ENCODE assay signal across 1 cellular context in genomic region chr9:127698985-127699670, GRCh38.
A peak's percentile ranks its signal among the peaks of the same experiment; 100 is the strongest.
TF ChIP-seq lines count a peak whose summit lies in the region.

No MANE protein-coding gene starts in this region.

TF ChIP-seq in A549, 52 proteins besides CTCF, POLR2A, EP300 and RAD21 (continued from another document):
- TF ChIP-seq, protein P1, sequence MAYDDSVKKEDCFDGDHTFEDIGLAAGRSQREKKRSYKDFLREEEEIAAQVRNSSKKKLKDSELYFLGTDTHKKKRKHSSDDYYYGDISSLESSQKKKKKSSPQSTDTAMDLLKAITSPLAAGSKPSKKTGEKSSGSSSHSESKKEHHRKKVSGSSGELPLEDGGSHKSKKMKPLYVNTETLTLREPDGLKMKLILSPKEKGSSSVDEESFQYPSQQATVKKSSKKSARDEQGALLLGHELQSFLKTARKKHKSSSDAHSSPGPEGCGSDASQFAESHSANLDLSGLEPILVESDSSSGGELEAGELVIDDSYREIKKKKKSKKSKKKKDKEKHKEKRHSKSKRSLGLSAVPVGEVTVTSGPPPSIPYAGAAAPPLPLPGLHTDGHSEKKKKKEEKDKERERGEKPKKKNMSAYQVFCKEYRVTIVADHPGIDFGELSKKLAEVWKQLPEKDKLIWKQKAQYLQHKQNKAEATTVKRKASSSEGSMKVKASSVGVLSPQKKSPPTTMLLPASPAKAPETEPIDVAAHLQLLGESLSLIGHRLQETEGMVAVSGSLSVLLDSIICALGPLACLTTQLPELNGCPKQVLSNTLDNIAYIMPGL (CRISPR knock-in tag; IDR thresholded peaks at IDR 0.05; ENCODE audit: borderline replicate concordance): no peak
- TF ChIP-seq ZC3H11A (IDR thresholded peaks at IDR 0.05): no peak
- TF ChIP-seq CEBPB (IDR thresholded peaks at IDR 0.05): no peak
- peak; percentile 41; the same call in 1 of the 2 replicates for TF ChIP-seq FOSB (CRISPR knock-in tag; IDR thresholded peaks at IDR 0.05)
- TF ChIP-seq ESRRA (IDR thresholded peaks at IDR 0.05; ENCODE audit: borderline replicate concordance, low read length): no peak
- no peak for TF ChIP-seq KDM5A (IDR thresholded peaks at IDR 0.05)
- 0 out of 2 replicates have a peak, but pooled peaks have one; percentile 64 for TF ChIP-seq ZSCAN20 (CRISPR knock-in tag; IDR thresholded peaks at IDR 0.05)
- 0 out of 2 replicates have a peak, but pooled peaks have one; percentile 51 for TF ChIP-seq FOXS1 (CRISPR knock-in tag; IDR thresholded peaks at IDR 0.05)
- TF ChIP-seq, protein P2, sequence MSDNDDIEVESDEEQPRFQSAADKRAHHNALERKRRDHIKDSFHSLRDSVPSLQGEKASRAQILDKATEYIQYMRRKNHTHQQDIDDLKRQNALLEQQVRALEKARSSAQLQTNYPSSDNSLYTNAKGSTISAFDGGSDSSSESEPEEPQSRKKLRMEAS (IDR thresholded peaks at IDR 0.05): peak; percentile 97
- TF ChIP-seq HOXB13 (CRISPR knock-in tag; IDR thresholded peaks at IDR 0.05; ENCODE audit: low read depth): 0 out of 2 replicates have a peak, but pooled peaks have one; percentile 80
- no peak for TF ChIP-seq BHLHE40 (IDR thresholded peaks at IDR 0.05; ENCODE audit: low read depth, low read length)
- TF ChIP-seq TP53 (CRISPR knock-in tag; IDR thresholded peaks at IDR 0.05): peak; percentile 77; the same call in 1 of the 2 replicates
- no peak for TF ChIP-seq SREBF2 (IDR thresholded peaks at IDR 0.05)
- TF ChIP-seq HEYL (CRISPR knock-in tag; IDR thresholded peaks at IDR 0.05): no peak
- TF ChIP-seq GATA3 (IDR thresholded peaks at IDR 0.05; ENCODE audit: borderline replicate concordance): no peak
- no peak for TF ChIP-seq ZFP36 (IDR thresholded peaks at IDR 0.05; ENCODE audit: borderline replicate concordance, partially characterized antibody)
- peak; percentile 65 for TF ChIP-seq USF2 (IDR thresholded peaks at IDR 0.05)
- TF ChIP-seq CHD2 (IDR thresholded peaks at IDR 0.05; ENCODE audit: low read length, partially characterized antibody): no peak
- no peak for TF ChIP-seq RFX5 (IDR thresholded peaks at IDR 0.05)
- peak; percentile 90 for TF ChIP-seq TFCP2L1 (CRISPR knock-in tag; IDR thresholded peaks at IDR 0.05)
- TF ChIP-seq, protein P3, sequence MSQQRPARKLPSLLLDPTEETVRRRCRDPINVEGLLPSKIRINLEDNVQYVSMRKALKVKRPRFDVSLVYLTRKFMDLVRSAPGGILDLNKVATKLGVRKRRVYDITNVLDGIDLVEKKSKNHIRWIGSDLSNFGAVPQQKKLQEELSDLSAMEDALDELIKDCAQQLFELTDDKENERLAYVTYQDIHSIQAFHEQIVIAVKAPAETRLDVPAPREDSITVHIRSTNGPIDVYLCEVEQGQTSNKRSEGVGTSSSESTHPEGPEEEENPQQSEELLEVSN (IDR thresholded peaks at IDR 0.05; ENCODE audit: borderline replicate concordance, low read depth): peak; percentile 96
- TF ChIP-seq ATOH8 (CRISPR knock-in tag; IDR thresholded peaks at IDR 0.05; ENCODE audit: low read depth): peak; percentile 87
- TF ChIP-seq, protein P4, sequence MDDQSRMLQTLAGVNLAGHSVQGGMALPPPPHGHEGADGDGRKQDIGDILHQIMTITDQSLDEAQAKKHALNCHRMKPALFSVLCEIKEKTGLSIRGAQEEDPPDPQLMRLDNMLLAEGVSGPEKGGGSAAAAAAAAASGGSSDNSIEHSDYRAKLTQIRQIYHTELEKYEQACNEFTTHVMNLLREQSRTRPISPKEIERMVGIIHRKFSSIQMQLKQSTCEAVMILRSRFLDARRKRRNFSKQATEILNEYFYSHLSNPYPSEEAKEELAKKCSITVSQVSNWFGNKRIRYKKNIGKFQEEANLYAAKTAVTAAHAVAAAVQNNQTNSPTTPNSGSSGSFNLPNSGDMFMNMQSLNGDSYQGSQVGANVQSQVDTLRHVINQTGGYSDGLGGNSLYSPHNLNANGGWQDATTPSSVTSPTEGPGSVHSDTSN (IDR thresholded peaks at IDR 0.05): no peak
- TF ChIP-seq RARB (CRISPR knock-in tag; IDR thresholded peaks at IDR 0.05): no peak
- no peak for TF ChIP-seq HDAC2 (IDR thresholded peaks at IDR 0.05)
- no peak for TF ChIP-seq RCOR1 (IDR thresholded peaks at IDR 0.05; ENCODE audit: low read depth, low read length)
- no peak for TF ChIP-seq MYC (IDR thresholded peaks at IDR 0.05; ENCODE audit: borderline replicate concordance, low read length)
- TF ChIP-seq NPAS2 (CRISPR knock-in tag; IDR thresholded peaks at IDR 0.05; ENCODE audit: borderline replicate concordance): peak; percentile 92
- no peak for TF ChIP-seq HES2 (IDR thresholded peaks at IDR 0.05)
- peak; percentile 82; the same call in 1 of the 2 replicates for TF ChIP-seq HOXB5 (CRISPR knock-in tag; IDR thresholded peaks at IDR 0.05)
- no peak for TF ChIP-seq SMC3 (IDR thresholded peaks at IDR 0.05)
- no peak for TF ChIP-seq HOXA7 (CRISPR knock-in tag; IDR thresholded peaks at IDR 0.05)
- TF ChIP-seq MAZ (IDR thresholded peaks at IDR 0.05; ENCODE audit: borderline replicate concordance, low read depth, low read length): no peak
- peak; percentile 66; the same call in 1 of the 2 replicates for TF ChIP-seq RNF2 (IDR thresholded peaks at IDR 0.05; ENCODE audit: borderline replicate concordance, low read depth)
- no peak for TF ChIP-seq FOSL2 (IDR thresholded peaks at IDR 0.05)
- TF ChIP-seq FOSL2 (CRISPR knock-in tag; IDR thresholded peaks at IDR 0.05): no peak
- TF ChIP-seq PHF8 (IDR thresholded peaks at IDR 0.05; ENCODE audit: borderline replicate concordance, low read depth): no peak
- TF ChIP-seq NR3C1 (IDR thresholded peaks at IDR 0.05): no peak
- no peak for TF ChIP-seq MAFK (IDR thresholded peaks at IDR 0.05; ENCODE audit: partially characterized antibody)
- TF ChIP-seq EHF (CRISPR knock-in tag; IDR thresholded peaks at IDR 0.05): peak; percentile 88; the same call in 1 of the 2 replicates
- no peak for TF ChIP-seq REST (IDR thresholded peaks at IDR 0.05)
- peak; percentile 49; the same call in 1 of the 2 replicates for TF ChIP-seq ZNF302 (CRISPR knock-in tag; IDR thresholded peaks at IDR 0.05)
- TF ChIP-seq CBX8 (IDR thresholded peaks at IDR 0.05): no peak
